ENCODE assay signal across 16 cellular contexts in genomic region chr5:134143964-134144941, GRCh38. TPM values are rescaled to one million over a fixed set of nuclear protein-coding genes. Genes with fewer than 3 reads are reported as not detected.
A peak's percentile ranks its signal among the peaks of the same experiment; 100 is the strongest.
DNase-seq lines count a peak whose midpoint lies in the region; ATAC-seq, FAIRE-seq and TF ChIP-seq lines count a peak whose summit lies in the region.
"Had no signal": no experiment of that assay in that cellular context is flagged by ENCODE, and none has a peak within 500 bp of the region (broad histone marks: within the 10 kb centered on the region; RNA-seq: fewer than 3 reads in every experiment).

No MANE protein-coding gene starts in this region.

- no peak for TF ChIP-seq RAD21 in HepG2 (CRISPR knock-in tag; IDR thresholded peaks at IDR 0.05)

- H3K4me2 ChIP-seq in HepG2 (ENCODE audit: low read depth, low read length) (no peak overlapping the region), mesenchymal stem cell (ENCODE audit: low read length, poor library complexity, severe bottlenecking) (no peak overlapping the region)

- H3K27ac Mint-ChIP-seq in activated naive CD4-positive, alpha-beta T cell treated with anti-CD3 and anti-CD28 coated beads, Interleukin-2, amount 50 U/mL, for 24 hours, result peak overlapping the region; percentile 93
- peak overlapping the region; percentile 5 for H3K27ac Mint-ChIP-seq in memory B cell
- H3K27ac Mint-ChIP-seq: B cell had no signal

- TF ChIP-seq CTCF in HepG2 (CRISPR knock-in tag; IDR thresholded peaks at IDR 0.05), result no peak
- TF ChIP-seq CTCF in right lobe of liver (IDR thresholded peaks at IDR 0.05), result no peak
- TF ChIP-seq CTCF in upper lobe of right lung (IDR thresholded peaks at IDR 0.05), result no peak

- no TSS peak for BruUV-seq in HepG2 (replicated peaks; lab: Mats Ljungman, UMichigan)

- no peak overlapping the region for H2BK15ac ChIP-seq in mesenchymal stem cell (ENCODE audit: low read depth, poor library complexity, severe bottlenecking)

- no peak overlapping the region for H3K4me3 Mint-ChIP-seq in activated naive CD4-positive, alpha-beta T cell treated with anti-CD3 and anti-CD28 coated beads, Interleukin-2, amount 50 U/mL, for 24 hours
- H3K4me3 Mint-ChIP-seq in memory B cell, result no peak overlapping the region
- H3K4me3 Mint-ChIP-seq: B cell had no signal

- H3K79me1 ChIP-seq in mesenchymal stem cell (replicated peaks; ENCODE audit: low read length, poor library complexity, severe bottlenecking), result peaks cover 64% of the 10 kb centered on the region

- TF ChIP-seq POLR2A in HepG2 (IDR thresholded peaks at IDR 0.05; ENCODE audit: insufficient read depth in 1 of 2, low read depth in 2 of 2, low read length in 2 of 2), result no peak
- no peak for TF ChIP-seq POLR2A in right lobe of liver (IDR thresholded peaks at IDR 0.05)

- peaks cover 9% of the 10 kb centered on the region for H3K79me2 ChIP-seq in HepG2 (ENCODE audit: insufficient read depth, low read length)

- H3K9me3 Mint-ChIP-seq in activated naive CD4-positive, alpha-beta T cell treated with anti-CD3 and anti-CD28 coated beads, Interleukin-2, amount 50 U/mL, for 24 hours, result no peaks in the 10 kb centered on the region
- no peaks in the 10 kb centered on the region for H3K9me3 Mint-ChIP-seq in memory B cell

- H2BK12ac ChIP-seq in mesenchymal stem cell (ENCODE audit: low read length in 2 of 2), result no peak overlapping the region

- in situ Hi-C loops in HepG2 (cut with HindIII; ENCODE audit: extremely low pct_ligation_motif_present, low pct_unique_long_range_greater_than_20kb), result no loop called here

- no peak overlapping the region for H3K18ac ChIP-seq in mesenchymal stem cell (ENCODE audit: low read depth in 1 of 2, low read length in 2 of 2)

- WGBS in HepG2 (ENCODE audit: low lambda C conversion rate), result 97% methylated on average over 10 of the region's 10 CpGs
- WGBS in right lobe of liver (ENCODE audit: insufficient coverage, low coverage, low lambda C conversion rate, missing lambda C conversion rate), result 89% methylated on average over 5 of the region's 10 CpGs
- WGBS in mesenchymal stem cell, result 96% methylated on average over 9 of the region's 10 CpGs

- ATAC-seq in HepG2 (no peak), right lobe of liver (no peak), memory B cell (ENCODE audit: low read depth) (no peak), upper lobe of right lung (no peak)
- ATAC-seq: foreskin keratinocyte, psoas muscle had no signal

- H3K14ac ChIP-seq in mesenchymal stem cell (ENCODE audit: low read length in 2 of 2), result no peak overlapping the region

- H2AFZ ChIP-seq in HepG2 (ENCODE audit: low read length) (no peak overlapping the region), mesenchymal stem cell (ENCODE audit: low read depth, low read length) (no peak overlapping the region)

- H3K9me3 ChIP-seq in HepG2 (ENCODE audit: low read length) (no peaks in the 10 kb centered on the region), right lobe of liver (no peaks in the 10 kb centered on the region), upper lobe of right lung (no peaks in the 10 kb centered on the region), mesenchymal stem cell (ENCODE audit: control insufficient read depth, low read length) (no peaks in the 10 kb centered on the region)
- H3K9me3 ChIP-seq: psoas muscle, SJCRH30, upper lobe of left lung had no signal

- H3K36me3 Mint-ChIP-seq in activated naive CD4-positive, alpha-beta T cell treated with anti-CD3 and anti-CD28 coated beads, Interleukin-2, amount 50 U/mL, for 24 hours, result peaks cover 15% of the 10 kb centered on the region
- H3K36me3 Mint-ChIP-seq in memory B cell, result peaks cover 11% of the 10 kb centered on the region

- peaks cover 55% of the 10 kb centered on the region for H3K4me1 Mint-ChIP-seq in activated naive CD4-positive, alpha-beta T cell treated with anti-CD3 and anti-CD28 coated beads, Interleukin-2, amount 50 U/mL, for 24 hours
- H3K4me1 Mint-ChIP-seq in memory B cell, result peaks cover 19% of the 10 kb centered on the region

- no peak overlapping the region for H2BK120ac ChIP-seq in mesenchymal stem cell (ENCODE audit: low read depth, low read length)

- intact Hi-C loops in HepG2 (cut with micrococcal nuclease; ENCODE audit: unreplicated experiment), result no loop called here
- intact Hi-C loops in right lobe of liver (cut with DNase I), result loop anchor here (5.0 kb wide), 1 partner anchor 102 kb away; no protein-coding TSS in a partner anchor
- intact Hi-C loops in upper lobe of right lung (cut with DNase I), result loop anchor here (5.0 kb wide), 1 partner anchor 42 kb away; no protein-coding TSS in a partner anchor

- no peak overlapping the region for H3K4ac ChIP-seq in mesenchymal stem cell (ENCODE audit: low read depth in 1 of 2, low read length in 2 of 2)

- CTCF ChIA-PET in HepG2 (lab: Yijun Ruan, JAX; ENCODE audit: low intra/inter-chr PET ratio, low total read pairs), result interaction anchor here (2.3 kb wide), 1 partner anchor 104 kb away, joined by 45 read pairs; no protein-coding TSS in a partner anchor

- H2BK5ac ChIP-seq in mesenchymal stem cell (ENCODE audit: low read depth, low read length, poor library complexity, severe bottlenecking), result no peak overlapping the region

- H4K20me1 ChIP-seq in HepG2 (ENCODE audit: insufficient read depth, low read length), result peaks cover 27% of the 10 kb centered on the region

- H4K8ac ChIP-seq in mesenchymal stem cell (ENCODE audit: low read length), result no peak overlapping the region

- no peak for DNase-seq in HepG2 (ENCODE audit: low spot score)
- no peak for DNase-seq in right lobe of liver
- DNase-seq in memory B cell (ENCODE audit: low spot score in 2 of 2), result no peak
- DNase-seq in upper lobe of right lung, result peak; percentile 40
- no peak for DNase-seq in SKM-1 treated with dmso at 0.1 percent for 144 hours (lab: John Stamatoyannopoulos, UW; ENCODE audit: unreplicated experiment)
- no peak for DNase-seq in 8988T
- no peak for DNase-seq in mesenchymal stem cell
- DNase-seq: EL, foreskin keratinocyte, NCI-H2171 treated with DMSO at 0.1 percent for 48 hours, psoas muscle, SJCRH30 had no signal

- FAIRE-seq in HepG2 (lab: Jason Lieb, UNC), result no peak
- FAIRE-seq: TTC549 had no signal

- H3K9ac ChIP-seq in HepG2 (ENCODE audit: insufficient read depth, low read depth, low read length) (no peak overlapping the region), mesenchymal stem cell (ENCODE audit: low read length) (no peak overlapping the region)

- H3K36me3 ChIP-seq in HepG2 (replicated peaks in 1 of 2; ENCODE audit: control insufficient read depth in 1 of 2, insufficient read depth in 2 of 2, low read length in 2 of 2) (peaks cover 26 to 76% of the 10 kb centered on the region in 2 experiments), right lobe of liver (peaks cover 0 to 40% (median 10%) of the 10 kb centered on the region in 4 donors), upper lobe of right lung (peaks cover 59% of the 10 kb centered on the region), mesenchymal stem cell (ENCODE audit: control insufficient read depth in 1 of 2, insufficient read depth in 2 of 2, low read depth in 1 of 2, low read length in 2 of 2) (peaks cover 72 to 95% of the 10 kb centered on the region in 2 experiments)

- H3K4me1 ChIP-seq in HepG2 (ENCODE audit: insufficient read depth, low read length), result peaks cover 36% of the 10 kb centered on the region
- peaks cover 0 to under 1% (median 0%) of the 10 kb centered on the region in 4 donors for H3K4me1 ChIP-seq in right lobe of liver
- peaks cover 4% of the 10 kb centered on the region for H3K4me1 ChIP-seq in upper lobe of right lung
- H3K4me1 ChIP-seq in mesenchymal stem cell (ENCODE audit: control insufficient read depth, insufficient read depth, low read depth, low read length), result peaks cover 16% of the 10 kb centered on the region
- H3K4me1 ChIP-seq: SJCRH30 had no signal

- H3K27ac ChIP-seq in HepG2 (ENCODE audit: extremely low read length, insufficient read depth, low read length) (no peak overlapping the region), right lobe of liver (no peak overlapping the region), upper lobe of right lung (no peak overlapping the region), mesenchymal stem cell (ENCODE audit: low read length, poor library complexity, severe bottlenecking) (no peak overlapping the region)
- H3K27ac ChIP-seq: foreskin keratinocyte, psoas muscle, SJCRH30, upper lobe of left lung had no signal

- H3K4me3 ChIP-seq in HepG2 (replicated peaks in 1 of 3; ENCODE audit: insufficient read depth in 1 of 3, low read depth in 2 of 3, low read length in 3 of 3) (no peak overlapping the region), right lobe of liver (no peak overlapping the region), upper lobe of right lung (no peak overlapping the region), mesenchymal stem cell (ENCODE audit: insufficient read depth in 1 of 2, low read depth in 1 of 2, low read length in 2 of 2) (no peak overlapping the region)
- H3K4me3 ChIP-seq: psoas muscle, SJCRH30, upper lobe of left lung had no signal

- H3K27me3 ChIP-seq in HepG2 (ENCODE audit: control insufficient read depth in 1 of 2, insufficient read depth in 2 of 2, low read length in 2 of 2) (no peaks in the 10 kb centered on the region), right lobe of liver (no peaks in the 10 kb centered on the region), upper lobe of right lung (no peaks in the 10 kb centered on the region), mesenchymal stem cell (ENCODE audit: control insufficient read depth in 1 of 2, insufficient read depth in 1 of 2, low read length in 2 of 2) (no peaks in the 10 kb centered on the region)
- H3K27me3 ChIP-seq: foreskin keratinocyte, upper lobe of left lung had no signal

- POLR2A ChIA-PET in HepG2 (lab: Yijun Ruan, JAX), result interaction anchor here (4.4 kb wide), 1 partner anchor 45 kb away, joined by 31 read pairs; no protein-coding TSS in a partner anchor

- no peak overlapping the region for H2AK5ac ChIP-seq in mesenchymal stem cell (ENCODE audit: low read length, severe bottlenecking)

- peak overlapping the region in 1 of 2 experiments; percentile 16 for H3K23ac ChIP-seq in mesenchymal stem cell (ENCODE audit: low read length in 2 of 2)

- no peaks in the 10 kb centered on the region for H3K27me3 Mint-ChIP-seq in activated naive CD4-positive, alpha-beta T cell treated with anti-CD3 and anti-CD28 coated beads, Interleukin-2, amount 50 U/mL, for 24 hours
- no peaks in the 10 kb centered on the region for H3K27me3 Mint-ChIP-seq in memory B cell
- H3K27me3 Mint-ChIP-seq: B cell had no signal

- H4K91ac ChIP-seq in mesenchymal stem cell (ENCODE audit: low read length), result no peak overlapping the region

- no peak for TF ChIP-seq EP300 in HepG2 (IDR thresholded peaks at IDR 0.05; ENCODE audit: low read depth in 2 of 2, low read length in 2 of 2)
- no peak for TF ChIP-seq EP300 in HepG2 (CRISPR knock-in tag; IDR thresholded peaks at IDR 0.05; ENCODE audit: borderline replicate concordance)

RNA-seq across cellular contexts. Expression of gene TCF7, which starts 29.8 kb away (rescaled TPM):
- total RNA-seq in HepG2 (2016; rRNA removed; fragmentation: Illumina TruSeq; extraction: Trizol) (6.8 and 7.9 TPM in 2 replicates), right lobe of liver (1 to 10 TPM; 2.0 to 3.8 (median 2.7) TPM), upper lobe of right lung (7.0 TPM)
- total RNA-seq in HepG2 (2016; cell fraction: cytosol; rRNA removed; fragmentation: Illumina TruSeq; extraction: Trizol; ENCODE audit: low read depth), result 5.3 and 5.4 TPM in 2 replicates
- total RNA-seq in HepG2 (2016; cell fraction: insoluble cytoplasmic fraction; rRNA removed; fragmentation: Illumina TruSeq; extraction: Trizol), result 7.1 and 8.8 TPM in 2 replicates
- 15.7 and 15.8 TPM in 2 replicates for total RNA-seq in HepG2 (2016; cell fraction: membrane; rRNA removed; fragmentation: Illumina TruSeq; extraction: Trizol)
- total RNA-seq in HepG2 (2016; cell fraction: nucleus; rRNA removed; fragmentation: Illumina TruSeq; extraction: Trizol), result 10.0 and 10.9 TPM in 2 replicates
- polyA plus RNA-seq in HepG2 (2011; rRNA removed), result 6.3 and 9.0 TPM in 2 replicates
- 4.8 and 5.8 TPM in 2 replicates for polyA plus RNA-seq in HepG2 (2011; cell fraction: cytosol; rRNA removed)
- polyA plus RNA-seq in HepG2 (2011; cell fraction: nucleus; rRNA removed), result 7.5 and 7.7 TPM in 2 replicates
- 8.6 and 11.4 TPM in 2 replicates for polyA plus RNA-seq in HepG2 (2012)
- polyA plus RNA-seq in HepG2 (2016; cell fraction: cytosol; fragmentation: Illumina TruSeq; extraction: Trizol; ENCODE audit: low read depth), result 21.6 and 22.8 TPM in 2 replicates
- 21.8 and 29.7 TPM in 2 replicates for polyA plus RNA-seq in HepG2 (2016; cell fraction: insoluble cytoplasmic fraction; fragmentation: Illumina TruSeq; extraction: Trizol; ENCODE audit: low read depth)
- 44.0 and 50.2 TPM in 2 replicates for polyA plus RNA-seq in HepG2 (2016; cell fraction: membrane; fragmentation: Illumina TruSeq; extraction: Trizol; ENCODE audit: low read depth)
- 25.7 and 28.7 TPM in 2 replicates for polyA plus RNA-seq in HepG2 (2016; cell fraction: nucleus; fragmentation: Illumina TruSeq; extraction: Trizol; ENCODE audit: insufficient read depth, low read depth)
- polyA minus RNA-seq in HepG2 (2011; rRNA and poly(A)+ RNA removed; ENCODE audit: low replicate concordance), result 0.19 and 20.5 TPM in 2 replicates
- polyA minus RNA-seq in HepG2 (2011; cell fraction: cytosol; rRNA and poly(A)+ RNA removed), result 3.3 and 5.4 TPM in 2 replicates
- polyA minus RNA-seq in HepG2 (2011; cell fraction: nucleus; rRNA and poly(A)+ RNA removed), result 15.2 and 18.2 TPM in 2 replicates
- polyA plus RNA-seq in mesenchymal stem cell (2013, experiment 1 of 2), result 1.4 TPM
- polyA plus RNA-seq in mesenchymal stem cell (2013, experiment 2 of 2), result 1.4 TPM

RNA-seq across cellular contexts. Expression of gene SKP1, which starts 32.5 kb away (rescaled TPM):
- 340 and 507 TPM in 2 replicates for total RNA-seq in HepG2 (2016; rRNA removed; fragmentation: Illumina TruSeq; extraction: Trizol)
- total RNA-seq in HepG2 (2016; cell fraction: cytosol; rRNA removed; fragmentation: Illumina TruSeq; extraction: Trizol; ENCODE audit: low read depth), result 137 and 143 TPM in 2 replicates
- 343 and 521 TPM in 2 replicates for total RNA-seq in HepG2 (2016; cell fraction: insoluble cytoplasmic fraction; rRNA removed; fragmentation: Illumina TruSeq; extraction: Trizol)
- 93.7 and 100 TPM in 2 replicates for total RNA-seq in HepG2 (2016; cell fraction: membrane; rRNA removed; fragmentation: Illumina TruSeq; extraction: Trizol)
- total RNA-seq in HepG2 (2016; cell fraction: nucleus; rRNA removed; fragmentation: Illumina TruSeq; extraction: Trizol), result 151 and 157 TPM in 2 replicates
- polyA plus RNA-seq in HepG2 (2011; rRNA removed), result 93.6 and 134 TPM in 2 replicates
- 88.5 and 154 TPM in 2 replicates for polyA plus RNA-seq in HepG2 (2011; cell fraction: cytosol; rRNA removed)
- polyA plus RNA-seq in HepG2 (2011; cell fraction: nucleus; rRNA removed), result 34.1 and 52.2 TPM in 2 replicates
- 309 and 384 TPM in 2 replicates for polyA plus RNA-seq in HepG2 (2012)
- polyA plus RNA-seq in HepG2 (2016; cell fraction: cytosol; fragmentation: Illumina TruSeq; extraction: Trizol; ENCODE audit: low read depth), result 114 and 131 TPM in 2 replicates
- polyA plus RNA-seq in HepG2 (2016; cell fraction: insoluble cytoplasmic fraction; fragmentation: Illumina TruSeq; extraction: Trizol; ENCODE audit: low read depth), result 701 and 780 TPM in 2 replicates
- 95.3 and 99.7 TPM in 2 replicates for polyA plus RNA-seq in HepG2 (2016; cell fraction: membrane; fragmentation: Illumina TruSeq; extraction: Trizol; ENCODE audit: low read depth)
- polyA plus RNA-seq in HepG2 (2016; cell fraction: nucleus; fragmentation: Illumina TruSeq; extraction: Trizol; ENCODE audit: insufficient read depth, low read depth), result 220 and 238 TPM in 2 replicates
- polyA minus RNA-seq in HepG2 (2011; rRNA and poly(A)+ RNA removed; ENCODE audit: low replicate concordance), result 30.3 and 67.0 TPM in 2 replicates
- polyA minus RNA-seq in HepG2 (2011; cell fraction: cytosol; rRNA and poly(A)+ RNA removed), result 87.3 and 99.7 TPM in 2 replicates
- polyA minus RNA-seq in HepG2 (2011; cell fraction: nucleus; rRNA and poly(A)+ RNA removed), result 122 and 128 TPM in 2 replicates
- total RNA-seq in right lobe of liver, result 100 to 1,000 TPM; 125 to 186 (median 149) TPM
- total RNA-seq in upper lobe of right lung, result 234 TPM
- polyA plus RNA-seq in mesenchymal stem cell (2013, experiment 1 of 2), result 556 TPM
- polyA plus RNA-seq in mesenchymal stem cell (2013, experiment 2 of 2), result 556 TPM
